25 cellular contexts compared by ENCODE assay signal in genomic region chr1:166026561-166026960, GRCh38.
"Had no signal": no experiment of that assay in that cellular context is flagged by ENCODE, and none has a peak within 500 bp of the region (broad histone marks: within the 10 kb centered on the region; RNA-seq: fewer than 3 reads in every experiment).

No MANE protein-coding gene starts in this region.

- H3K27me3 ChIP-seq: pancreas, right lobe of liver, sigmoid colon, suprapubic skin, testis, tibial artery, transverse colon, upper lobe of right lung, uterus had no signal

- H3K4me2 ChIP-seq: neural progenitor cell had no signal

- H3K4me1 ChIP-seq: neural progenitor cell, pancreas, prostate gland, sigmoid colon, suprapubic skin, testis, tibial artery, transverse colon, upper lobe of right lung, uterus had no signal

- H3K36me3 ChIP-seq: neural progenitor cell, pancreas, prostate gland, right lobe of liver, sigmoid colon, suprapubic skin, tibial artery, transverse colon, upper lobe of right lung, uterus had no signal

- H2AFZ ChIP-seq: neural progenitor cell had no signal

- ATAC-seq: naive thymus-derived CD4-positive, alpha-beta T cell; natural killer cell; pancreas; right cardiac atrium; stimulated activated effector memory CD8-positive, alpha-beta T cell treated with anti-CD3 and anti-CD28 coated beads, Interleukin-12 subunit alpha, Interleukin-12 subunit beta, amount 100 ng/mL, for 72 hours; stimulated activated naive B cell treated with anti-CD40 and anti-IgM and Interleukin-4, amounts not matched to agents 10 μg/mL and 1 μg/mL and 100 μg/mL, for 72 hours; stimulated activated naive CD8-positive, alpha-beta T cell treated with anti-CD3 and anti-CD28 coated beads, Interleukin-15, amount 100 ng/mL, for 72 hours; stimulated activated naive CD8-positive, alpha-beta T cell treated with anti-CD3 and anti-CD28 coated beads, Interleukin-15, Interleukin-2, amounts not matched to agents 100 U/mL and 50 U/mL, for 24 hours; upper lobe of right lung had no signal

- H3K9me3 ChIP-seq: pancreas, prostate gland, right lobe of liver, sigmoid colon, suprapubic skin, testis, tibial artery, transverse colon, upper lobe of right lung, uterus had no signal

- H3K4me3 ChIP-seq: neural progenitor cell, pancreas, prostate gland, right lobe of liver, sigmoid colon, suprapubic skin, testis, tibial artery, transverse colon, upper lobe of right lung, uterus had no signal

- H3K27ac ChIP-seq: neural progenitor cell, pancreas, prostate gland, right lobe of liver, sigmoid colon, suprapubic skin, testis, tibial artery, transverse colon, upper lobe of right lung, uterus had no signal

- H3K9ac ChIP-seq: neural progenitor cell had no signal

- DNase-seq: naive thymus-derived CD4-positive, alpha-beta T cell; natural killer cell; occipital lobe; pancreas; retina; right cardiac atrium; right lobe of liver; sigmoid colon; stimulated activated CD4-positive, alpha-beta T cell treated with anti-CD3 and anti-CD28 coated beads, Interleukin-15, amount 100 ng/mL, for 24 hours; stimulated activated CD4-positive, alpha-beta T cell treated with anti-CD3 and anti-CD28 coated beads, Interleukin-2, amount 100 ng/mL, for 24 hours; stimulated activated CD4-positive, alpha-beta T cell treated with anti-CD3 and anti-CD28 coated beads, Interleukin-2, amount 100 ng/mL, for 48 hours; stimulated activated CD4-positive, alpha-beta T cell treated with anti-CD3 and anti-CD28 coated beads, Interleukin-4, amount 100 ng/mL, for 24 hours; stimulated activated naive B cell treated with anti-CD40 and anti-IgM and Interleukin-4, amounts not matched to agents 10 μg/mL and 1 μg/mL and 100 μg/mL, for 72 hours; stimulated activated naive CD8-positive, alpha-beta T cell treated with anti-CD3 and anti-CD28 coated beads, Interleukin-15, amount 100 ng/mL, for 72 hours; stimulated activated naive CD8-positive, alpha-beta T cell treated with anti-CD3 and anti-CD28 coated beads, Interleukin-15, Interleukin-2, amounts not matched to agents 100 U/mL and 50 U/mL, for 24 hours; substantia nigra; testis; tibial artery; transverse colon; upper lobe of right lung; uterus had no signal
